Comparison of ENCODE assay signal across 8 cellular contexts in genomic region chr3:17032407-17033034, GRCh38.
DNase-seq lines count a peak whose midpoint lies in the region; ATAC-seq and TF ChIP-seq lines count a peak whose summit lies in the region.

No MANE protein-coding gene starts in this region.

- TF ChIP-seq EP300 in tibial nerve (IDR thresholded peaks at IDR 0.05): no peak

- H3K27ac ChIP-seq in tibial nerve: no peak overlapping the region

- DNase-seq in DMS 273 (lab: John Stamatoyannopoulos, UW; ENCODE audit: unreplicated experiment): peak; percentile 34
- DNase-seq in DMS 273 treated with DMSO at 0.1 percent for 48 hours (lab: John Stamatoyannopoulos, UW): no peak
- DNase-seq in astrocyte of the spinal cord (ENCODE audit: low read depth, low spot score): peak; percentile 54
- peak; percentile 58 for DNase-seq in iris pigment epithelial cell (ENCODE audit: low read depth)
- peak in 1 of 2 donors; percentile 30 for DNase-seq in tibial nerve (ENCODE audit: low spot score in 2 of 2)

- ATAC-seq in HG02981 (IDR thresholded peaks at IDR 0.05; ENCODE audit: unreplicated experiment) (no peak), GM21390 (IDR thresholded peaks at IDR 0.05; ENCODE audit: unreplicated experiment) (no peak)

- no peak for TF ChIP-seq POLR2A in tibial nerve (IDR thresholded peaks at IDR 0.05)

- no peaks in the 10 kb centered on the region for H3K27me3 ChIP-seq in tibial nerve

- in situ Hi-C loops in astrocyte of the spinal cord (cut with HindIII; ENCODE audit: low sequenced_read_pairs): no loop called here

- H3K36me3 ChIP-seq in tibial nerve: no peaks in the 10 kb centered on the region

- peak; percentile 72 for TF ChIP-seq CTCF in LNCAP (IDR thresholded peaks at IDR 0.05)
- peak; percentile 77 for TF ChIP-seq CTCF in astrocyte of the spinal cord (IDR thresholded peaks at IDR 0.05; ENCODE audit: low read depth, low read length)
- peak; percentile 37 to 70 (median 42) for TF ChIP-seq CTCF in tibial nerve (IDR thresholded peaks at IDR 0.05)

- H3K9me3 ChIP-seq in tibial nerve: no peaks in the 10 kb centered on the region

- H3K4me3 ChIP-seq in astrocyte of the spinal cord (ENCODE audit: low read depth, low read length) (no peak overlapping the region), tibial nerve (no peak overlapping the region)

- WGBS in tibial nerve, 2 donors: 45 to 60% methylated on average over 3 of the region's 3 CpGs

- H3K4me1 ChIP-seq in tibial nerve: no peaks in the 10 kb centered on the region
